8 cellular contexts compared by ENCODE assay signal in the genomic region with DNA sequence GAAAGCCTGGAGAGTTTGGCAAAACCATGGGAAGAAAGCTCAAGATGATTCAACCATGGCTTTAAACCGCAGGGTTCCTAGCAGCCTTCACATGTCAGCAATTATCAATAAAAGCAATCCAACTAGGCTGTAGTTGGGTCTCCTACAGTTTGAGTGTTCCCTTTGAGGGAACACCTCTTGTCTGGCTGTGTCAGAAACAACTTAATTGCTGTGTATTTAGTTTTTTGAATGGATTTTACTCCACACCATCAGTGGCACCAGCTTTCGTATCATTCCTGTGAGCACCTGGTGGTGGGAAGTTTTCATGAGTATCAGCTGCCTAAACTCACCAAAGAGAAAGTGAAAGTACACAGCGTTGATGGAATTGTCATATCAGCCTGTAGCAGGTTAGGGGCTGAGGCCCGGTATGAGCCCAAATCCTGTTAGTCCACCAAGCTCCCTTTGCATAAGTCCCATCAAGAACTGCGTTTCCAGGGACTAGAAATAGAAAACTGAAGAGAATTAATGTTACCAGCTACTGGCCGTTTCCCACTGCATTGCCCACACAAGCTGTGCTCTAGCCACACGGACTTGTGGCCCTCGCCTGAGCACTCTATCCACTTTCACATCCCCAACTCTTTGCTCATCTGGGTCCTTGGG. TPM values are rescaled to one million over a fixed set of nuclear protein-coding genes. Genes with fewer than 3 reads are reported as not detected.
A peak's percentile ranks its signal among the peaks of the same experiment; 100 is the strongest.
DNase-seq lines count a peak whose midpoint lies in the region; ATAC-seq and TF ChIP-seq lines count a peak whose summit lies in the region.

No MANE protein-coding gene starts in this region.

- H3K9me2 ChIP-seq in Loucy (replicated peaks; ENCODE audit: low read depth, low read length), result no peaks in the 10 kb centered on the region

- no peaks in the 10 kb centered on the region for H3K27me3 ChIP-seq in Loucy (ENCODE audit: insufficient read depth, low read length, poor library complexity, severe bottlenecking)
- peaks cover 2% of the 10 kb centered on the region for H3K27me3 ChIP-seq in fibroblast of lung (ENCODE audit: control insufficient read depth, insufficient read depth, low read length)

- H2AFZ ChIP-seq in Loucy (ENCODE audit: low read length) (peak overlapping the region; percentile 88), fibroblast of lung (ENCODE audit: low read length) (peak overlapping the region; percentile 2)

- H3K79me2 ChIP-seq in Loucy (ENCODE audit: insufficient read depth, low read length) (no peaks in the 10 kb centered on the region), fibroblast of lung (ENCODE audit: control insufficient read depth, insufficient read depth, low read length) (no peaks in the 10 kb centered on the region)

- H3K4me1 Mint-ChIP-seq in activated CD4-positive, alpha-beta T cell treated with anti-CD3 and anti-CD28 coated beads, Interleukin-2, amount 10 ng/mL, durations not matched to agents 24 days and 14 days, result peaks cover 74% of the 10 kb centered on the region
- H3K4me1 Mint-ChIP-seq in endothelial cell (ENCODE audit: unreplicated experiment), result no peaks in the 10 kb centered on the region

- peak overlapping the region; percentile 69 for H3K9ac ChIP-seq in Loucy (ENCODE audit: low read depth, low read length, poor library complexity, severe bottlenecking)
- H3K9ac ChIP-seq in fibroblast of lung (ENCODE audit: insufficient read depth, low read length), result no peak overlapping the region

- peaks cover 15% of the 10 kb centered on the region for H3K36me3 Mint-ChIP-seq in activated CD4-positive, alpha-beta T cell treated with anti-CD3 and anti-CD28 coated beads, Interleukin-2, amount 10 ng/mL, durations not matched to agents 24 days and 14 days (ENCODE audit: low read depth)
- H3K36me3 Mint-ChIP-seq in endothelial cell (ENCODE audit: low read depth, unreplicated experiment), result no peaks in the 10 kb centered on the region

- no peaks in the 10 kb centered on the region for H3F3A ChIP-seq in Loucy (ENCODE audit: low read depth)

- no peaks in the 10 kb centered on the region for H3K36me3 ChIP-seq in Loucy (ENCODE audit: insufficient read depth, low read length)
- no peaks in the 10 kb centered on the region for H3K36me3 ChIP-seq in fibroblast of lung (ENCODE audit: control insufficient read depth, insufficient read depth, low read length)

- H4K20me1 ChIP-seq in Loucy (ENCODE audit: insufficient read depth, low read length, poor library complexity, severe bottlenecking), result no peaks in the 10 kb centered on the region
- no peaks in the 10 kb centered on the region for H4K20me1 ChIP-seq in fibroblast of lung (ENCODE audit: control insufficient read depth, extremely low read depth, insufficient read depth, low read length)

- H3K9me3 Mint-ChIP-seq in activated CD4-positive, alpha-beta T cell treated with anti-CD3 and anti-CD28 coated beads, Interleukin-2, amount 10 ng/mL, durations not matched to agents 24 days and 14 days, result peaks cover 6% of the 10 kb centered on the region
- no peaks in the 10 kb centered on the region for H3K9me3 Mint-ChIP-seq in endothelial cell (ENCODE audit: unreplicated experiment)

- H3K4me1 ChIP-seq in Loucy (ENCODE audit: insufficient read depth, low read length, poor library complexity, severe bottlenecking) (peaks cover 68% of the 10 kb centered on the region), fibroblast of lung (ENCODE audit: control insufficient read depth, extremely low read depth, insufficient read depth, low read length) (peaks cover 11% of the 10 kb centered on the region)

- H3K4me3 Mint-ChIP-seq in activated CD4-positive, alpha-beta T cell treated with anti-CD3 and anti-CD28 coated beads, Interleukin-2, amount 10 ng/mL, durations not matched to agents 24 days and 14 days, result peak overlapping the region; percentile 80
- no peak overlapping the region for H3K4me3 Mint-ChIP-seq in endothelial cell (ENCODE audit: unreplicated experiment)

- TF ChIP-seq CTCF in GM12873 (IDR thresholded peaks at IDR 0.05; ENCODE audit: insufficient read depth, low read depth, low read length, missing control alignments) (peak; percentile 28), Loucy (conservative IDR thresholded peaks at IDR 0.05; ENCODE audit: low read length) (no peak), fibroblast of lung (conservative IDR thresholded peaks at IDR 0.05 in 1 of 2, IDR thresholded peaks at IDR 0.05 in 1 of 2; ENCODE audit: low read depth in 1 of 2, low read length in 2 of 2) (no peak), endothelial cell (IDR thresholded peaks at IDR 0.05; ENCODE audit: unreplicated experiment) (no peak)

- peak; percentile 83 for DNase-seq in activated CD4-positive, alpha-beta T cell treated with anti-CD3 and anti-CD28 coated beads, Interleukin-2, amount 10 ng/mL, durations not matched to agents 24 days and 14 days
- no peak for DNase-seq in fibroblast of lung (ENCODE audit: low read depth in 2 of 2)
- DNase-seq in stimulated activated CD4-positive, alpha-beta T cell treated with anti-CD3 and anti-CD28 coated beads, Interleukin-1b, Interleukin-23, amount 100 ng/mL, for 48 hours, result peak; percentile 23
- no peak for DNase-seq in endothelial cell (ENCODE audit: low spot score)
- no peak for DNase-seq in NCI-H1930 (lab: John Stamatoyannopoulos, UW)

- H3K27ac ChIP-seq in fibroblast of lung (ENCODE audit: insufficient read depth, low read length), result no peak overlapping the region

- H3K4me3 ChIP-seq in Loucy (ENCODE audit: low read length, poor library complexity, severe bottlenecking) (peak overlapping the region; percentile 71), fibroblast of lung (replicated peaks in 1 of 4; ENCODE audit: control extremely low read depth in 1 of 4, insufficient read depth in 1 of 4, low read depth in 3 of 4, low read length in 4 of 4) (no peak overlapping the region)

- H3K27ac Mint-ChIP-seq in activated CD4-positive, alpha-beta T cell treated with anti-CD3 and anti-CD28 coated beads, Interleukin-2, amount 10 ng/mL, durations not matched to agents 24 days and 14 days, result peak overlapping the region; percentile 88
- H3K27ac Mint-ChIP-seq in endothelial cell (ENCODE audit: unreplicated experiment), result no peak overlapping the region

- ATAC-seq in GM21576 (IDR thresholded peaks at IDR 0.05; ENCODE audit: unreplicated experiment), result peak; percentile 54

- H3K27me3 Mint-ChIP-seq in activated CD4-positive, alpha-beta T cell treated with anti-CD3 and anti-CD28 coated beads, Interleukin-2, amount 10 ng/mL, durations not matched to agents 24 days and 14 days, result no peaks in the 10 kb centered on the region
- peaks cover 4% of the 10 kb centered on the region for H3K27me3 Mint-ChIP-seq in endothelial cell (ENCODE audit: unreplicated experiment)

- H3K9me3 ChIP-seq in Loucy (ENCODE audit: insufficient read depth, low read depth, low read length) (no peaks in the 10 kb centered on the region), fibroblast of lung (ENCODE audit: control insufficient read depth, insufficient read depth, low read depth, low read length) (no peaks in the 10 kb centered on the region)

- intact Hi-C loops in activated CD4-positive, alpha-beta T cell treated with anti-CD3 and anti-CD28 coated beads, Interleukin-2, amount 10 ng/mL, durations not matched to agents 24 days and 14 days (cut with micrococcal nuclease), result no loop called here

- H3K4me2 ChIP-seq in Loucy (ENCODE audit: low read depth, low read length, poor library complexity, severe bottlenecking) (peak overlapping the region; percentile 87), fibroblast of lung (ENCODE audit: extremely low read depth, insufficient read depth, low read length) (peak overlapping the region; percentile 42)

RNA-seq across cellular contexts. Expression of gene IL26, which starts 10.9 kb away (rescaled TPM):
- total RNA-seq in activated CD4-positive, alpha-beta T cell treated with anti-CD3 and anti-CD28 coated beads, Interleukin-2, amount 10 ng/mL, durations not matched to agents 24 days and 14 days, result 6.9 and 7.7 TPM in 2 replicates
- total RNA-seq in fibroblast of lung (0.26 TPM in 1 of 2 replicates, not detected in the other), endothelial cell (ENCODE audit: unreplicated experiment) (not detected)
- polyA plus RNA-seq in fibroblast of lung, result 0.07 TPM in 1 of 2 replicates, not detected in the other
- not detected in 2 replicates for polyA plus RNA-seq in fibroblast of lung (2012)
- polyA minus RNA-seq in fibroblast of lung (ENCODE audit: low replicate concordance), result not detected in 2 replicates

RNA-seq across cellular contexts. Expression of gene IL22, which starts 16.9 kb away (rescaled TPM):
- total RNA-seq in activated CD4-positive, alpha-beta T cell treated with anti-CD3 and anti-CD28 coated beads, Interleukin-2, amount 10 ng/mL, durations not matched to agents 24 days and 14 days, result 2.4 and 3.1 TPM in 2 replicates
- total RNA-seq in fibroblast of lung (not detected in 2 replicates), endothelial cell (ENCODE audit: unreplicated experiment) (not detected)
- not detected in 2 replicates for polyA plus RNA-seq in fibroblast of lung
- not detected in 2 replicates for polyA plus RNA-seq in fibroblast of lung (2012)
- polyA minus RNA-seq in fibroblast of lung (ENCODE audit: low replicate concordance), result not detected in 2 replicates

Comparison
In these comparisons a context has a peak if more than half of its experiments do, and no peak if none do; other contexts are left out.
1. DNase-seq: peak in activated CD4-positive, alpha-beta T cell treated with anti-CD3 and anti-CD28 coated beads, Interleukin-2, amount 10 ng/mL, durations not matched to agents 24 days and 14 days (single experiment) and stimulated activated CD4-positive, alpha-beta T cell treated with anti-CD3 and anti-CD28 coated beads, Interleukin-1b, Interleukin-23, amount 100 ng/mL, for 48 hours (single experiment); none in fibroblast of lung (0 of 2), endothelial cell (single experiment) and NCI-H1930 (0 of 2).